1 cellular context compared by ENCODE assay signal in genomic region chr21:38849776-38850175, GRCh38.
A peak's percentile ranks its signal among the peaks of the same experiment; 100 is the strongest.
TF ChIP-seq lines count a peak whose summit lies in the region.

No MANE protein-coding gene starts in this region.

TF ChIP-seq in HepG2, 621 proteins besides CTCF, POLR2A, EP300 and RAD21 (continued from another document and continues in another):
- TF ChIP-seq GPBP1L1 (CRISPR knock-in tag; IDR thresholded peaks at IDR 0.05) (no peak), AHDC1 (CRISPR knock-in tag; IDR thresholded peaks at IDR 0.05; ENCODE audit: borderline replicate concordance) (peak; percentile 37; the same call in 1 of the 2 replicates), TRIM22 (IDR thresholded peaks at IDR 0.05) (no peak), GLI4 (CRISPR knock-in tag; IDR thresholded peaks at IDR 0.05; ENCODE audit: borderline replicate concordance) (no peak), SMYD3 (CRISPR knock-in tag; IDR thresholded peaks at IDR 0.05) (no peak), DZIP1 (CRISPR knock-in tag; IDR thresholded peaks at IDR 0.05) (no peak), NFYC (CRISPR knock-in tag; IDR thresholded peaks at IDR 0.05) (no peak), NR2F6 (IDR thresholded peaks at IDR 0.05) (peak; percentile 57; the same call in 1 of the 2 replicates), NR2F6 (CRISPR knock-in tag; IDR thresholded peaks at IDR 0.05) (peak; percentile 26; the same call in 1 of the 2 replicates), ZFAT (CRISPR knock-in tag; conservative IDR thresholded peaks at IDR 0.05) (no peak), GATAD2A (CRISPR knock-in tag; IDR thresholded peaks at IDR 0.05) (peak; percentile 34; the same call in 1 of the 2 replicates), ZNF34 (CRISPR knock-in tag; IDR thresholded peaks at IDR 0.05; ENCODE audit: borderline replicate concordance) (no peak), HNRNPH1 (optimal IDR thresholded peaks at IDR 0.05; ENCODE audit: low read depth, low read length) (no peak), BCL6 (CRISPR knock-in tag; IDR thresholded peaks at IDR 0.05) (no peak), ZNF616 (CRISPR knock-in tag; IDR thresholded peaks at IDR 0.05; ENCODE audit: low read depth) (no peak), ZNF879 (CRISPR knock-in tag; IDR thresholded peaks at IDR 0.05) (no peak), PLSCR1 (CRISPR knock-in tag; IDR thresholded peaks at IDR 0.05; ENCODE audit: borderline replicate concordance) (no peak), SYNCRIP (IDR thresholded peaks at IDR 0.05; ENCODE audit: insufficient read depth, low read depth, low read length) (no peak), ATF6 (CRISPR knock-in tag; conservative IDR thresholded peaks at IDR 0.05) (no peak), ZSCAN9 (CRISPR knock-in tag; IDR thresholded peaks at IDR 0.05; ENCODE audit: borderline replicate concordance) (no peak), ZNF256 (CRISPR knock-in tag; conservative IDR thresholded peaks at IDR 0.05) (no peak), ZNF142 (CRISPR knock-in tag; IDR thresholded peaks at IDR 0.05) (no peak), MEF2D (CRISPR knock-in tag; IDR thresholded peaks at IDR 0.05) (no peak; the same call in 1 of the 2 replicates), CBX5 (CRISPR knock-in tag; IDR thresholded peaks at IDR 0.05; ENCODE audit: borderline replicate concordance) (no peak), SRY (CRISPR knock-in tag; IDR thresholded peaks at IDR 0.05) (no peak), ZFP36L2 (CRISPR knock-in tag; IDR thresholded peaks at IDR 0.05) (no peak), MXD3 (CRISPR knock-in tag; IDR thresholded peaks at IDR 0.05) (no peak), MAZ (IDR thresholded peaks at IDR 0.05; ENCODE audit: borderline replicate concordance, low read depth, low read length) (no peak), MAZ (CRISPR knock-in tag; IDR thresholded peaks at IDR 0.05; ENCODE audit: low read depth) (no peak), ZNF569 (CRISPR knock-in tag; IDR thresholded peaks at IDR 0.05; ENCODE audit: borderline replicate concordance) (no peak), GABPB1 (CRISPR knock-in tag; IDR thresholded peaks at IDR 0.05) (0 out of 2 replicates have a peak, but pooled peaks have one; percentile 12), MZF1 (CRISPR knock-in tag; IDR thresholded peaks at IDR 0.05; ENCODE audit: borderline replicate concordance) (no peak), MED8 (CRISPR knock-in tag; IDR thresholded peaks at IDR 0.05; ENCODE audit: insufficient replicate concordance) (no peak), PAXIP1 (CRISPR knock-in tag; conservative IDR thresholded peaks at IDR 0.05) (peak; percentile 54)
